Comparison of ENCODE assay signal across 13 cellular contexts in genomic region chr7:131111792-131112191, GRCh38.
A peak's percentile ranks its signal among the peaks of the same experiment; 100 is the strongest.
DNase-seq lines count a peak whose midpoint lies in the region; ATAC-seq and TF ChIP-seq lines count a peak whose summit lies in the region.
"Had no signal": no experiment of that assay in that cellular context is flagged by ENCODE, and none has a peak within 500 bp of the region (broad histone marks: within the 10 kb centered on the region; RNA-seq: fewer than 3 reads in every experiment).

No MANE protein-coding gene starts in this region.

- H3K27me3 Mint-ChIP-seq in MCF 10A (ENCODE audit: insufficient read depth, unreplicated experiment) (no peaks in the 10 kb centered on the region), naive B cell (peaks cover 0 to 5% (median 0%) of the 10 kb centered on the region in 3 donors)

- H3K9me3 ChIP-seq in left ventricle myocardium inferior (replicated peaks) (no peaks in the 10 kb centered on the region), uterus (no peaks in the 10 kb centered on the region)
- H3K9me3 ChIP-seq: esophagus muscularis mucosa, Peyer's patch had no signal

- H3K4me1 ChIP-seq in left ventricle myocardium inferior = peaks cover 51% of the 10 kb centered on the region
- H3K4me1 ChIP-seq in uterus = peaks cover 0 to 6% of the 10 kb centered on the region in 2 donors

- BruUV-seq in MCF 10A (replicated peaks; lab: Mats Ljungman, UMichigan) = TSS peak; percentile 54

- intact Hi-C loops in left ventricle myocardium inferior (cut with micrococcal nuclease) = no loop called here
- intact Hi-C loops in left ventricle myocardium superior (cut with micrococcal nuclease) = loop anchor here (10.0 kb wide), 1 partner anchor 193 kb away; no protein-coding TSS in a partner anchor
- intact Hi-C loops in MCF 10A (cut with micrococcal nuclease) = no loop called here
- intact Hi-C loops in uterus (cut with DNase I; ENCODE audit: low total_unique reads) = no loop called here

- POLR2A ChIA-PET in MCF 10A (lab: Yijun Ruan, JAX) = interaction anchor here (0.7 to 6.3 kb wide), 9 partner anchors 10 to 217 kb away, joined by 3 to 86 read pairs (median 11); partner anchors contain the start of gene MKLN1

- no peak for DNase-seq in left ventricle myocardium inferior
- no peak for DNase-seq in left ventricle myocardium superior
- DNase-seq in MCF 10A (ENCODE audit: unreplicated experiment) = no peak
- no peak for DNase-seq in naive B cell
- no peak for DNase-seq in uterus
- DNase-seq in effector CD8-positive, alpha-beta T cell (lab: John Stamatoyannopoulos, UW) = no peak
- DNase-seq in NCI-H187 (lab: John Stamatoyannopoulos, UW) = no peak
- DNase-seq: NCI-H1694 treated with DMSO at 0.1 percent for 48 hours, nephron progenitor cell had no signal

- H3K27ac ChIP-seq in left ventricle myocardium inferior (replicated peaks) (peak overlapping the region; percentile 99), uterus (peak overlapping the region; percentile 99 to 100)

- CTCF ChIA-PET in MCF 10A (lab: Yijun Ruan, JAX) = interaction anchor here (1.7 kb wide), 1 partner anchor 191 kb away, joined by 6 read pairs; no protein-coding TSS in a partner anchor

- H3K36me3 Mint-ChIP-seq in MCF 10A (ENCODE audit: insufficient read depth, unreplicated experiment) = peaks cover 9% of the 10 kb centered on the region
- peaks cover 0 to 15% of the 10 kb centered on the region in 2 donors for H3K36me3 Mint-ChIP-seq in naive B cell

- no peak for ATAC-seq in left ventricle myocardium superior
- no peak for ATAC-seq in naive B cell (ENCODE audit: low read depth in 2 of 2)
- ATAC-seq in GM21529 (IDR thresholded peaks at IDR 0.05; ENCODE audit: unreplicated experiment) = no peak
- ATAC-seq: stimulated activated naive CD8-positive, alpha-beta T cell treated with anti-CD3 and anti-CD28 coated beads, Interleukin-15, amount 100 ng/mL, for 72 hours had no signal

- no peak for TF ChIP-seq CTCF in left ventricle myocardium inferior (IDR thresholded peaks at IDR 0.05; ENCODE audit: borderline replicate concordance)
- no peak for TF ChIP-seq CTCF in MCF 10A (IDR thresholded peaks at IDR 0.05; ENCODE audit: unreplicated experiment)
- TF ChIP-seq CTCF in uterus (IDR thresholded peaks at IDR 0.05) = no peak

- H3K27ac Mint-ChIP-seq in MCF 10A (ENCODE audit: low read depth, unreplicated experiment) (peak overlapping the region; percentile 97), naive B cell (peak overlapping the region; percentile 46 to 100 (median 88))
- H3K27ac Mint-ChIP-seq: nephron progenitor cell had no signal

- H3K27me3 ChIP-seq in left ventricle myocardium inferior (ENCODE audit: low read depth) (no peaks in the 10 kb centered on the region), uterus (no peaks in the 10 kb centered on the region)
- H3K27me3 ChIP-seq: esophagus muscularis mucosa, Peyer's patch had no signal

- H3K9me3 Mint-ChIP-seq in MCF 10A (ENCODE audit: unreplicated experiment) (no peaks in the 10 kb centered on the region), naive B cell (peaks cover 0 to 2% (median 0%) of the 10 kb centered on the region in 7 donors)
- H3K9me3 Mint-ChIP-seq: nephron progenitor cell had no signal

- H3K4me1 Mint-ChIP-seq in MCF 10A (ENCODE audit: insufficient read depth, unreplicated experiment) = peaks cover 23% of the 10 kb centered on the region
- H3K4me1 Mint-ChIP-seq in naive B cell = peaks cover 42 to 46% (median 44%) of the 10 kb centered on the region in 3 donors

- H3K36me3 ChIP-seq in left ventricle myocardium inferior (no peaks in the 10 kb centered on the region), uterus (no peaks in the 10 kb centered on the region)
- H3K36me3 ChIP-seq: esophagus muscularis mucosa, Peyer's patch had no signal

- no peak for TF ChIP-seq POLR2A in uterus (IDR thresholded peaks at IDR 0.05)

- H3K4me3 ChIP-seq in left ventricle myocardium inferior (peak overlapping the region; percentile 91), uterus (no peak overlapping the region)

- H3K4me3 Mint-ChIP-seq in MCF 10A (ENCODE audit: unreplicated experiment) (no peak overlapping the region), naive B cell (peak overlapping the region in 2 of 8 donors; percentile 89 to 91)
